1 cellular context compared by ENCODE assay signal in the genomic region with DNA sequence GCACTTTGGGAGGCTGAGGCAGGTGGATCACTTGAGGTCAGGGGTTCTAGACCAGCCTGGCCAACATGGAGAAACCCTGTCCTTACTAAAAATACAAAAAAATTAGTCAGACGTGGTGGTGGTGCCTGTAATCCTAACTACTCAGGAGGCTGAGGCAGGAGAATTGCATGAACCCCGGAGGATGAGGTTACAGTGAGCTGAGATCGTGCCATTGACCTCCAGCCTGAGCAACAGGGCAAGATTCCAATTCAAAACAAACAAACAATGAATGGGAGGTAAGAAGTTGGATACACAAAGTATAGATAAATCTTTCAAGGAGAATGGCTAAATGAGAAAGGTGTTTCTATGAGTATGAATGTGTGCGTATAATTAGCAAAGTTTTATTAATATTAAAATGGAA.
TF ChIP-seq lines count a peak whose summit lies in the region.

No MANE protein-coding gene starts in this region.

TF ChIP-seq in HepG2, 621 proteins besides CTCF, POLR2A, EP300 and RAD21 (continued from another document and continues in another):
- TF ChIP-seq RXRB (CRISPR knock-in tag; IDR thresholded peaks at IDR 0.05; ENCODE audit: borderline replicate concordance) (peak; percentile 57; the same call in 1 of the 2 replicates), ZNF7 (CRISPR knock-in tag; IDR thresholded peaks at IDR 0.05) (no peak), ZFAT (CRISPR knock-in tag; conservative IDR thresholded peaks at IDR 0.05) (no peak), NCOA2 (CRISPR knock-in tag; IDR thresholded peaks at IDR 0.05) (0 out of 2 replicates have a peak, but pooled peaks have one; percentile 36), ZNF550 (CRISPR knock-in tag; IDR thresholded peaks at IDR 0.05; ENCODE audit: borderline replicate concordance) (no peak), SMC3 (IDR thresholded peaks at IDR 0.05; ENCODE audit: low read length) (no peak), ZMYM3 (CRISPR knock-in tag; IDR thresholded peaks at IDR 0.05) (peak; percentile 84), RBM22 (optimal IDR thresholded peaks at IDR 0.05; ENCODE audit: low read length) (peak; percentile 16), TOE1 (CRISPR knock-in tag; IDR thresholded peaks at IDR 0.05) (no peak), ZFY (CRISPR knock-in tag; IDR thresholded peaks at IDR 0.05) (no peak), ZNF33A (CRISPR knock-in tag; IDR thresholded peaks at IDR 0.05; ENCODE audit: borderline replicate concordance) (no peak), ZIK1 (CRISPR knock-in tag; IDR thresholded peaks at IDR 0.05; ENCODE audit: borderline replicate concordance, low read depth) (no peak), MTF1 (CRISPR knock-in tag; IDR thresholded peaks at IDR 0.05) (no peak), MAZ (IDR thresholded peaks at IDR 0.05; ENCODE audit: borderline replicate concordance, low read depth, low read length) (no peak), MAZ (CRISPR knock-in tag; IDR thresholded peaks at IDR 0.05; ENCODE audit: low read depth) (no peak), MXI1 (IDR thresholded peaks at IDR 0.05; ENCODE audit: borderline replicate concordance, low read depth, low read length) (no peak), ZNF703 (CRISPR knock-in tag; IDR thresholded peaks at IDR 0.05; ENCODE audit: borderline replicate concordance) (no peak), RARA (CRISPR knock-in tag; IDR thresholded peaks at IDR 0.05) (peak; percentile 41; the same call in 1 of the 2 replicates), FOXP1 (IDR thresholded peaks at IDR 0.05) (no peak), FOXP1 (CRISPR knock-in tag; IDR thresholded peaks at IDR 0.05) (peak; percentile 23; the same call in 1 of the 2 replicates), HNF4G (IDR thresholded peaks at IDR 0.05; ENCODE audit: borderline replicate concordance, low read depth, low read length) (no peak), HNF4G (CRISPR knock-in tag; IDR thresholded peaks at IDR 0.05; ENCODE audit: borderline replicate concordance, low read depth) (no peak), ZNF619 (CRISPR knock-in tag; IDR thresholded peaks at IDR 0.05) (no peak), SP4 (CRISPR knock-in tag; IDR thresholded peaks at IDR 0.05) (no peak), POGZ (CRISPR knock-in tag; IDR thresholded peaks at IDR 0.05) (peak; percentile 58), CC2D1A (CRISPR knock-in tag; IDR thresholded peaks at IDR 0.05) (no peak), HCFC1 (IDR thresholded peaks at IDR 0.05; ENCODE audit: low read depth, low read length) (no peak), ZNF124 (CRISPR knock-in tag; IDR thresholded peaks at IDR 0.05) (no peak), HNRNPK (IDR thresholded peaks at IDR 0.05; ENCODE audit: low read depth, low read length, poor library complexity, severe bottlenecking) (no peak), DNMT1 (CRISPR knock-in tag; IDR thresholded peaks at IDR 0.05) (no peak), ZNF24 (IDR thresholded peaks at IDR 0.05) (no peak), SP1 (IDR thresholded peaks at IDR 0.05) (no peak), SP1 (CRISPR knock-in tag; IDR thresholded peaks at IDR 0.05) (no peak)
- TF ChIP-seq, protein P1, sequence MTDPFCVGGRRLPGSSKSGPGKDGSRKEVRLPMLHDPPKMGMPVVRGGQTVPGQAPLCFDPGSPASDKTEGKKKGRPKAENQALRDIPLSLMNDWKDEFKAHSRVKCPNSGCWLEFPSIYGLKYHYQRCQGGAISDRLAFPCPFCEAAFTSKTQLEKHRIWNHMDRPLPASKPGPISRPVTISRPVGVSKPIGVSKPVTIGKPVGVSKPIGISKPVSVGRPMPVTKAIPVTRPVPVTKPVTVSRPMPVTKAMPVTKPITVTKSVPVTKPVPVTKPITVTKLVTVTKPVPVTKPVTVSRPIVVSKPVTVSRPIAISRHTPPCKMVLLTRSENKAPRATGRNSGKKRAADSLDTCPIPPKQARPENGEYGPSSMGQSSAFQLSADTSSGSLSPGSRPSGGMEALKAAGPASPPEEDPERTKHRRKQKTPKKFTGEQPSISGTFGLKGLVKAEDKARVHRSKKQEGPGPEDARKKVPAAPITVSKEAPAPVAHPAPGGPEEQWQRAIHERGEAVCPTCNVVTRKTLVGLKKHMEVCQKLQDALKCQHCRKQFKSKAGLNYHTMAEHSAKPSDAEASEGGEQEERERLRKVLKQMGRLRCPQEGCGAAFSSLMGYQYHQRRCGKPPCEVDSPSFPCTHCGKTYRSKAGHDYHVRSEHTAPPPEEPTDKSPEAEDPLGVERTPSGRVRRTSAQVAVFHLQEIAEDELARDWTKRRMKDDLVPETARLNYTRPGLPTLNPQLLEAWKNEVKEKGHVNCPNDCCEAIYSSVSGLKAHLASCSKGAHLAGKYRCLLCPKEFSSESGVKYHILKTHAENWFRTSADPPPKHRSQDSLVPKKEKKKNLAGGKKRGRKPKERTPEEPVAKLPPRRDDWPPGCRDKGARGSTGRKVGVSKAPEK (CRISPR knock-in tag; IDR thresholded peaks at IDR 0.05; ENCODE audit: borderline replicate concordance) = no peak
- TF ChIP-seq, protein P2, sequence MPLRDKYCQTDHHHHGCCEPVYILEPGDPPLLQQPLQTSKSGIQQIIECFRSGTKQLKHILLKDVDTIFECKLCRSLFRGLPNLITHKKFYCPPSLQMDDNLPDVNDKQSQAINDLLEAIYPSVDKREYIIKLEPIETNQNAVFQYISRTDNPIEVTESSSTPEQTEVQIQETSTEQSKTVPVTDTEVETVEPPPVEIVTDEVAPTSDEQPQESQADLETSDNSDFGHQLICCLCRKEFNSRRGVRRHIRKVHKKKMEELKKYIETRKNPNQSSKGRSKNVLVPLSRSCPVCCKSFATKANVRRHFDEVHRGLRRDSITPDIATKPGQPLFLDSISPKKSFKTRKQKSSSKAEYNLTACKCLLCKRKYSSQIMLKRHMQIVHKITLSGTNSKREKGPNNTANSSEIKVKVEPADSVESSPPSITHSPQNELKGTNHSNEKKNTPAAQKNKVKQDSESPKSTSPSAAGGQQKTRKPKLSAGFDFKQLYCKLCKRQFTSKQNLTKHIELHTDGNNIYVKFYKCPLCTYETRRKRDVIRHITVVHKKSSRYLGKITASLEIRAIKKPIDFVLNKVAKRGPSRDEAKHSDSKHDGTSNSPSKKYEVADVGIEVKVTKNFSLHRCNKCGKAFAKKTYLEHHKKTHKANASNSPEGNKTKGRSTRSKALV (CRISPR knock-in tag; IDR thresholded peaks at IDR 0.05) = no peak
- TF ChIP-seq, protein P3, sequence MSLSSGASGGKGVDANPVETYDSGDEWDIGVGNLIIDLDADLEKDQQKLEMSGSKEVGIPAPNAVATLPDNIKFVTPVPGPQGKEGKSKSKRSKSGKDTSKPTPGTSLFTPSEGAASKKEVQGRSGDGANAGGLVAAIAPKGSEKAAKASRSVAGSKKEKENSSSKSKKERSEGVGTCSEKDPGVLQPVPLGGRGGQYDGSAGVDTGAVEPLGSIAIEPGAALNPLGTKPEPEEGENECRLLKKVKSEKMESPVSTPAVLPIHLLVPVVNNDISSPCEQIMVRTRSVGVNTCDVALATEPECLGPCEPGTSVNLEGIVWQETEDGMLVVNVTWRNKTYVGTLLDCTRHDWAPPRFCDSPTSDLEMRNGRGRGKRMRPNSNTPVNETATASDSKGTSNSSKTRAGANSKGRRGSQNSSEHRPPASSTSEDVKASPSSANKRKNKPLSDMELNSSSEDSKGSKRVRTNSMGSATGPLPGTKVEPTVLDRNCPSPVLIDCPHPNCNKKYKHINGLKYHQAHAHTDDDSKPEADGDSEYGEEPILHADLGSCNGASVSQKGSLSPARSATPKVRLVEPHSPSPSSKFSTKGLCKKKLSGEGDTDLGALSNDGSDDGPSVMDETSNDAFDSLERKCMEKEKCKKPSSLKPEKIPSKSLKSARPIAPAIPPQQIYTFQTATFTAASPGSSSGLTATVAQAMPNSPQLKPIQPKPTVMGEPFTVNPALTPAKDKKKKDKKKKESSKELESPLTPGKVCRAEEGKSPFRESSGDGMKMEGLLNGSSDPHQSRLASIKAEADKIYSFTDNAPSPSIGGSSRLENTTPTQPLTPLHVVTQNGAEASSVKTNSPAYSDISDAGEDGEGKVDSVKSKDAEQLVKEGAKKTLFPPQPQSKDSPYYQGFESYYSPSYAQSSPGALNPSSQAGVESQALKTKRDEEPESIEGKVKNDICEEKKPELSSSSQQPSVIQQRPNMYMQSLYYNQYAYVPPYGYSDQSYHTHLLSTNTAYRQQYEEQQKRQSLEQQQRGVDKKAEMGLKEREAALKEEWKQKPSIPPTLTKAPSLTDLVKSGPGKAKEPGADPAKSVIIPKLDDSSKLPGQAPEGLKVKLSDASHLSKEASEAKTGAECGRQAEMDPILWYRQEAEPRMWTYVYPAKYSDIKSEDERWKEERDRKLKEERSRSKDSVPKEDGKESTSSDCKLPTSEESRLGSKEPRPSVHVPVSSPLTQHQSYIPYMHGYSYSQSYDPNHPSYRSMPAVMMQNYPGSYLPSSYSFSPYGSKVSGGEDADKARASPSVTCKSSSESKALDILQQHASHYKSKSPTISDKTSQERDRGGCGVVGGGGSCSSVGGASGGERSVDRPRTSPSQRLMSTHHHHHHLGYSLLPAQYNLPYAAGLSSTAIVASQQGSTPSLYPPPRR (CRISPR knock-in tag; IDR thresholded peaks at IDR 0.05; ENCODE audit: borderline replicate concordance) = no peak
- TF ChIP-seq, protein P4, sequence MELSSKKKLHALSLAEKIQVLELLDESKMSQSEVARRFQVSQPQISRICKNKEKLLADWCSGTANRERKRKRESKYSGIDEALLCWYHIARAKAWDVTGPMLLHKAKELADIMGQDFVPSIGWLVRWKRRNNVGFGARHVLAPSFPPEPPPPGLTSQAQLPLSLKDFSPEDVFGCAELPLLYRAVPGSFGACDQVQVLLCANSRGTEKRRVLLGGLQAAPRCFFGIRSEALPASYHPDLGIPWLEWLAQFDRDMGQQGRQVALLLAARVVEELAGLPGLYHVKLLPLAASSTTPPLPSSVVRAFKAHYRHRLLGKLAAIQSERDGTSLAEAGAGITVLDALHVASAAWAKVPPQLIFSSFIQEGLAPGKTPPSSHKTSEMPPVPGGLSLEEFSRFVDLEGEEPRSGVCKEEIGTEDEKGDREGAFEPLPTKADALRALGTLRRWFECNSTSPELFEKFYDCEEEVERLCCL (CRISPR knock-in tag; IDR thresholded peaks at IDR 0.05; ENCODE audit: borderline replicate concordance) = no peak
- TF ChIP-seq, protein P5, sequence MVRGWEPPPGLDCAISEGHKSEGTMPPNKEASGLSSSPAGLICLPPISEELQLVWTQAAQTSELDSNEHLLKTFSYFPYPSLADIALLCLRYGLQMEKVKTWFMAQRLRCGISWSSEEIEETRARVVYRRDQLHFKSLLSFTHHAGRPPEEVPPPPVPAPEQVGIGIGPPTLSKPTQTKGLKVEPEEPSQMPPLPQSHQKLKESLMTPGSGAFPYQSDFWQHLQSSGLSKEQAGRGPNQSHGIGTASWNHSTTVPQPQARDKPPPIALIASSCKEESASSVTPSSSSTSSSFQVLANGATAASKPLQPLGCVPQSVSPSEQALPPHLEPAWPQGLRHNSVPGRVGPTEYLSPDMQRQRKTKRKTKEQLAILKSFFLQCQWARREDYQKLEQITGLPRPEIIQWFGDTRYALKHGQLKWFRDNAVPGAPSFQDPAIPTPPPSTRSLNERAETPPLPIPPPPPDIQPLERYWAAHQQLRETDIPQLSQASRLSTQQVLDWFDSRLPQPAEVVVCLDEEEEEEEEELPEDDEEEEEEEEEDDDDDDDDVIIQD (CRISPR knock-in tag; IDR thresholded peaks at IDR 0.05; ENCODE audit: low read depth) = 0 out of 2 replicates have a peak, but pooled peaks have one; percentile 23
- TF ChIP-seq, protein P6, sequence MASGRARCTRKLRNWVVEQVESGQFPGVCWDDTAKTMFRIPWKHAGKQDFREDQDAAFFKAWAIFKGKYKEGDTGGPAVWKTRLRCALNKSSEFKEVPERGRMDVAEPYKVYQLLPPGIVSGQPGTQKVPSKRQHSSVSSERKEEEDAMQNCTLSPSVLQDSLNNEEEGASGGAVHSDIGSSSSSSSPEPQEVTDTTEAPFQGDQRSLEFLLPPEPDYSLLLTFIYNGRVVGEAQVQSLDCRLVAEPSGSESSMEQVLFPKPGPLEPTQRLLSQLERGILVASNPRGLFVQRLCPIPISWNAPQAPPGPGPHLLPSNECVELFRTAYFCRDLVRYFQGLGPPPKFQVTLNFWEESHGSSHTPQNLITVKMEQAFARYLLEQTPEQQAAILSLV (CRISPR knock-in tag; IDR thresholded peaks at IDR 0.05; ENCODE audit: borderline replicate concordance) = no peak
- TF ChIP-seq, protein P7, sequence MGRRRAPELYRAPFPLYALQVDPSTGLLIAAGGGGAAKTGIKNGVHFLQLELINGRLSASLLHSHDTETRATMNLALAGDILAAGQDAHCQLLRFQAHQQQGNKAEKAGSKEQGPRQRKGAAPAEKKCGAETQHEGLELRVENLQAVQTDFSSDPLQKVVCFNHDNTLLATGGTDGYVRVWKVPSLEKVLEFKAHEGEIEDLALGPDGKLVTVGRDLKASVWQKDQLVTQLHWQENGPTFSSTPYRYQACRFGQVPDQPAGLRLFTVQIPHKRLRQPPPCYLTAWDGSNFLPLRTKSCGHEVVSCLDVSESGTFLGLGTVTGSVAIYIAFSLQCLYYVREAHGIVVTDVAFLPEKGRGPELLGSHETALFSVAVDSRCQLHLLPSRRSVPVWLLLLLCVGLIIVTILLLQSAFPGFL (CRISPR knock-in tag; IDR thresholded peaks at IDR 0.05) = no peak
- TF ChIP-seq, protein P8, sequence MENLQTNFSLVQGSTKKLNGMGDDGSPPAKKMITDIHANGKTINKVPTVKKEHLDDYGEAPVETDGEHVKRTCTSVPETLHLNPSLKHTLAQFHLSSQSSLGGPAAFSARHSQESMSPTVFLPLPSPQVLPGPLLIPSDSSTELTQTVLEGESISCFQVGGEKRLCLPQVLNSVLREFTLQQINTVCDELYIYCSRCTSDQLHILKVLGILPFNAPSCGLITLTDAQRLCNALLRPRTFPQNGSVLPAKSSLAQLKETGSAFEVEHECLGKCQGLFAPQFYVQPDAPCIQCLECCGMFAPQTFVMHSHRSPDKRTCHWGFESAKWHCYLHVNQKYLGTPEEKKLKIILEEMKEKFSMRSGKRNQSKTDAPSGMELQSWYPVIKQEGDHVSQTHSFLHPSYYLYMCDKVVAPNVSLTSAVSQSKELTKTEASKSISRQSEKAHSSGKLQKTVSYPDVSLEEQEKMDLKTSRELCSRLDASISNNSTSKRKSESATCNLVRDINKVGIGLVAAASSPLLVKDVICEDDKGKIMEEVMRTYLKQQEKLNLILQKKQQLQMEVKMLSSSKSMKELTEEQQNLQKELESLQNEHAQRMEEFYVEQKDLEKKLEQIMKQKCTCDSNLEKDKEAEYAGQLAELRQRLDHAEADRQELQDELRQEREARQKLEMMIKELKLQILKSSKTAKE (CRISPR knock-in tag; IDR thresholded peaks at IDR 0.05; ENCODE audit: borderline replicate concordance) = no peak
